In genomic region chr13:93243375-93244063, GRCh38 we compare ENCODE assay signal across 22 cellular contexts. TPM values are rescaled to one million over a fixed set of nuclear protein-coding genes. Genes with fewer than 3 reads are reported as not detected.
DNase-seq lines count a peak whose midpoint lies in the region; ATAC-seq, FAIRE-seq and TF ChIP-seq lines count a peak whose summit lies in the region.
"Had no signal": no experiment of that assay in that cellular context is flagged by ENCODE, and none has a peak within 500 bp of the region (broad histone marks: within the 10 kb centered on the region; RNA-seq: fewer than 3 reads in every experiment).

No MANE protein-coding gene starts in this region.

- H3K56ac ChIP-seq in H1 (replicated peaks; ENCODE audit: insufficient read length, low read depth, low read length): no peak overlapping the region

- CTCF ChIA-PET in A549 (lab: Yijun Ruan, JAX) (interaction anchor here (1.1 kb wide), 1 partner anchor 16 kb away, joined by 6 read pairs; the partner anchor contains the start of gene GPC6), H1 (lab: Charles Lee; ENCODE audit: partially characterized antibody) (interaction anchor here (0.6 to 1.5 kb wide), 9 partner anchors 9 to 950 kb away, joined by 3 to 5 read pairs (median 3); no protein-coding TSS in a partner anchor)

- H3K27me3 ChIP-seq in KMS-11 (ENCODE audit: insufficient read depth, low read depth): no peaks in the 10 kb centered on the region
- no peaks in the 10 kb centered on the region for H3K27me3 ChIP-seq in H1 (replicated peaks in 1 of 4; ENCODE audit: control insufficient read depth in 3 of 4, extremely low read depth in 1 of 4, insufficient read depth in 3 of 4, low read length in 3 of 4)
- no peaks in the 10 kb centered on the region for H3K27me3 ChIP-seq in osteoblast (ENCODE audit: insufficient read depth, low read length)
- H3K27me3 ChIP-seq: esophagus squamous epithelium, neutrophil, SJCRH30, transverse colon had no signal

- H3K4ac ChIP-seq in H1 (replicated peaks; ENCODE audit: insufficient read length, low read depth, low read length): no peak overlapping the region

- ATAC-seq in A549: peak; percentile 44 to 56; a peak in 3 of 6 replicates
- ATAC-seq in HG03521 (IDR thresholded peaks at IDR 0.05; ENCODE audit: unreplicated experiment): no peak
- no peak for ATAC-seq in GM18502 (IDR thresholded peaks at IDR 0.05; ENCODE audit: poor library complexity, unreplicated experiment)
- ATAC-seq: activated CD4-positive, alpha-beta T cell treated with anti-CD3 and anti-CD28 coated beads for 36 hours had no signal

- H2BK15ac ChIP-seq in H1 (ENCODE audit: low read length): no peak overlapping the region; the same call in 1 of the 2 replicates

- peaks cover 7% of the 10 kb centered on the region; the same call in 1 of the 2 replicates for H3K79me2 ChIP-seq in KMS-11 (ENCODE audit: insufficient read depth, low read depth)
- peaks cover 0 to 45% of the 10 kb centered on the region in 2 experiments; a peak in 2 of 4 replicates for H3K79me2 ChIP-seq in H1 (ENCODE audit: control insufficient read depth in 1 of 2, insufficient read depth in 2 of 2, low read length in 2 of 2)
- H3K79me2 ChIP-seq in osteoblast (ENCODE audit: insufficient read depth, low read length): peaks cover 42% of the 10 kb centered on the region

- no peak overlapping the region for H4K8ac ChIP-seq in H1 (ENCODE audit: extremely low read depth, insufficient read depth, low read length)

- no peak overlapping the region for H2BK120ac ChIP-seq in H1 (replicated peaks; ENCODE audit: low read depth, low read length)

- POLR2A ChIA-PET in A549 (lab: Yijun Ruan, JAX) (no interaction called here), H1 (lab: Charles Lee; ENCODE audit: partially characterized antibody) (interaction anchor here (0.8 to 1.1 kb wide), 3 partner anchors 11 to 18 kb away, joined by 3 read pairs; no protein-coding TSS in a partner anchor)

- H3K18ac ChIP-seq in H1 (ENCODE audit: extremely low read depth, low read length): 0 out of 2 replicates have a peak overlapping the region, but pooled peaks have one; percentile 27

- TF ChIP-seq RAD21 in A549 (conservative IDR thresholded peaks at IDR 0.05 in 1 of 2, IDR thresholded peaks at IDR 0.05 in 1 of 2) (no peak), H1 (IDR thresholded peaks at IDR 0.05 in 1 of 2, conservative IDR thresholded peaks at IDR 0.05 in 1 of 2; ENCODE audit: low read depth in 2 of 2, low read length in 2 of 2) (no peak)

- FAIRE-seq in A549 (lab: Jason Lieb, UNC) (no peak), H1 (lab: Jason Lieb, UNC) (no peak)

- H3K4me2 ChIP-seq in A549 (peak overlapping the region; percentile 77), KMS-11 (peak overlapping the region; percentile 71), H1 (ENCODE audit: insufficient read depth in 1 of 2, low read depth in 2 of 2, low read length in 2 of 2) (no peak overlapping the region), osteoblast (ENCODE audit: insufficient read depth, low read length) (peak overlapping the region; percentile 96)

- no peak overlapping the region for H4K5ac ChIP-seq in H1 (ENCODE audit: insufficient read length, low read depth, low read length)

- no peak for TF ChIP-seq CTCF in A549 (IDR thresholded peaks at IDR 0.05)
- no peak for TF ChIP-seq CTCF in KMS-11 (conservative IDR thresholded peaks at IDR 0.05; ENCODE audit: low read depth, low read length)
- no peak for TF ChIP-seq CTCF in H1 (IDR thresholded peaks at IDR 0.05; ENCODE audit: control extremely low read depth in 1 of 3, insufficient read depth in 1 of 3, low read depth in 1 of 3, low read length in 3 of 3)
- no peak for TF ChIP-seq CTCF in osteoblast (IDR thresholded peaks at IDR 0.05; ENCODE audit: extremely low read depth, low read depth, low read length)

- H4K20me1 ChIP-seq in KMS-11 (ENCODE audit: insufficient read depth): no peaks in the 10 kb centered on the region
- H4K20me1 ChIP-seq in H1 (replicated peaks in 1 of 2; ENCODE audit: control insufficient read depth in 1 of 2, insufficient read depth in 2 of 2, low read length in 2 of 2): no peaks in the 10 kb centered on the region
- H4K20me1 ChIP-seq in osteoblast (ENCODE audit: insufficient read depth, low read length): no peaks in the 10 kb centered on the region

- no peak for TF ChIP-seq POLR2A in A549 (IDR thresholded peaks at IDR 0.05; ENCODE audit: low read length)
- TF ChIP-seq POLR2A in H1 (IDR thresholded peaks at IDR 0.05; ENCODE audit: control extremely low read depth in 1 of 2, low read depth in 2 of 2, low read length in 2 of 2): no peak

- 45% methylated on average over 7 of the region's 7 CpGs for WGBS in A549 (ENCODE audit: missing lambda C conversion rate)
- WGBS in H1 (ENCODE audit: extremely low coverage in 1 of 2, insufficient coverage in 1 of 2, insufficient read length in 1 of 2, insufficient replicate concordance in 2 of 2, low coverage in 1 of 2, low lambda C conversion rate in 2 of 2, missing lambda C conversion rate in 1 of 2), 2 experiments: 92% methylated on average over 7 of the region's 7 CpGs; no CpG with 5 or more reads in 1 of the 2 experiments

- peaks cover 10% of the 10 kb centered on the region for H3K4me1 ChIP-seq in A549
- peaks cover 31% of the 10 kb centered on the region for H3K4me1 ChIP-seq in KMS-11 (ENCODE audit: low read depth, poor library complexity, severe bottlenecking)
- peaks cover 5 to 18% (median 12%) of the 10 kb centered on the region in 4 experiments for H3K4me1 ChIP-seq in H1 (replicated peaks in 1 of 4; ENCODE audit: control insufficient read depth in 3 of 4, insufficient read depth in 4 of 4, low read length in 3 of 4)
- peaks cover 27% of the 10 kb centered on the region for H3K4me1 ChIP-seq in osteoblast (ENCODE audit: insufficient read depth, low read length)
- H3K4me1 ChIP-seq: SJCRH30, transverse colon had no signal

- H4K91ac ChIP-seq in H1 (replicated peaks; ENCODE audit: insufficient read length, low read length): no peak overlapping the region

- H2AFZ ChIP-seq in KMS-11 (ENCODE audit: low read depth) (peak overlapping the region; percentile 28; the same call in 1 of the 2 replicates), H1 (ENCODE audit: low read length) (no peak overlapping the region), osteoblast (ENCODE audit: low read length) (no peak overlapping the region)

- H2BK12ac ChIP-seq in H1 (ENCODE audit: low read depth, low read length): no peak overlapping the region

- H3K4me3 ChIP-seq in A549 (no peak overlapping the region), KMS-11 (IDR thresholded peaks at IDR 0.05; ENCODE audit: insufficient read depth, low read depth, low read length) (no peak overlapping the region), H1 (ENCODE audit: extremely low read depth in 1 of 4, insufficient read depth in 2 of 4, low read depth in 3 of 4, low read length in 4 of 4) (no peak overlapping the region), osteoblast (ENCODE audit: insufficient read depth, low read length) (peak overlapping the region; percentile 74)

- TF ChIP-seq EP300 in A549 (IDR thresholded peaks at IDR 0.05): no peak
- TF ChIP-seq EP300 in H1 (IDR thresholded peaks at IDR 0.05; ENCODE audit: borderline replicate concordance in 1 of 2, low read depth in 2 of 2, low read length in 2 of 2): no peak

- H3K23ac ChIP-seq in H1 (ENCODE audit: insufficient read length): no peak overlapping the region

- no peaks in the 10 kb centered on the region for H3K23me2 ChIP-seq in H1 (ENCODE audit: low read depth, low read length)

- H2AK5ac ChIP-seq in H1 (ENCODE audit: low read depth, low read length): peak overlapping the region; percentile 10; the same call in 1 of the 2 replicates

- no peak overlapping the region for H2BK5ac ChIP-seq in H1 (ENCODE audit: low read depth, low read length)

- H3K27ac ChIP-seq in A549 (peak overlapping the region; percentile 61 to 79; a peak in 4 of 6 replicates), KMS-11 (peak overlapping the region; percentile 43; the same call in 1 of the 2 replicates), H1 (ENCODE audit: low read depth, low read length) (no peak overlapping the region), osteoblast (ENCODE audit: low read depth, low read length) (peak overlapping the region; percentile 75)
- H3K27ac ChIP-seq: neutrophil, SJCRH30 had no signal

- H3K79me1 ChIP-seq in H1 (ENCODE audit: low read depth, low read length): no peaks in the 10 kb centered on the region; the same call in 1 of the 2 replicates

- no peak overlapping the region for H2BK20ac ChIP-seq in H1 (ENCODE audit: low read length)

- H3K36me3 ChIP-seq in KMS-11 (ENCODE audit: insufficient read depth) (no peaks in the 10 kb centered on the region), H1 (ENCODE audit: control insufficient read depth in 2 of 4, insufficient read depth in 4 of 4, low read length in 3 of 4) (no peaks in the 10 kb centered on the region), osteoblast (ENCODE audit: insufficient read depth, low read length) (no peaks in the 10 kb centered on the region)
- H3K36me3 ChIP-seq: esophagus squamous epithelium, neutrophil, transverse colon had no signal

- H3K9ac ChIP-seq in KMS-11 (peak overlapping the region; percentile 11; the same call in 1 of the 2 replicates), H1 (replicated peaks in 1 of 4; ENCODE audit: extremely low read depth in 1 of 4, low read depth in 3 of 4, low read length in 3 of 4) (no peak overlapping the region)

- no peak for DNase-seq in A549 (ENCODE audit: low read depth in 1 of 2, low spot score in 1 of 2)
- DNase-seq in H1 (ENCODE audit: low read depth in 1 of 2, low spot score in 2 of 2): no peak
- no peak for DNase-seq in osteoblast (ENCODE audit: insufficient read length, low spot score, missing footprints)
- no peak for DNase-seq in NCI-H1694 (lab: John Stamatoyannopoulos, UW)
- no peak for DNase-seq in T1000 (lab: John Stamatoyannopoulos, UW)
- DNase-seq: activated CD4-positive, alpha-beta T cell treated with anti-CD3 and anti-CD28 coated beads for 36 hours; activated CD8-positive, alpha-beta memory T cell treated with anti-CD3 and anti-CD28 coated beads, Interleukin-2, amount 50 U/mL, for 4 hours; activated gamma-delta T cell treated with Interleukin-2 at 50 U/mL for 16 hours; EL; esophagus squamous epithelium; mesendoderm; NCI-H1930; NCI-H510A; stimulated activated CD4-positive, alpha-beta T cell treated with anti-CD3 and anti-CD28 coated beads, Interleukin-4, amount 100 ng/mL, for 4 hours; transverse colon had no signal

- H3K14ac ChIP-seq in H1 (ENCODE audit: insufficient read length): no peak overlapping the region

- peaks cover 3% of the 10 kb centered on the region; the same call in 2 of the 3 replicates for H3K9me3 ChIP-seq in A549
- H3K9me3 ChIP-seq in H1 (ENCODE audit: insufficient read depth in 2 of 2, low read depth in 1 of 2, low read length in 1 of 2): peaks cover 3 to 8% of the 10 kb centered on the region in 2 experiments; a peak in 1 of 4 replicates
- no peaks in the 10 kb centered on the region for H3K9me3 ChIP-seq in osteoblast (ENCODE audit: low read depth, low read length)
- H3K9me3 ChIP-seq: neutrophil had no signal

RNA-seq across cellular contexts. Expression of gene GPC6, which starts 16.9 kb away (rescaled TPM):
- 14.4 and 14.5 TPM in 2 replicates for polyA plus RNA-seq in A549 (2011; rRNA removed)
- 1.8 and 2.3 TPM in 2 replicates for polyA plus RNA-seq in A549 (2012; cell fraction: cytosol; rRNA removed)
- polyA plus RNA-seq in A549 (2012; cell fraction: nucleus; rRNA removed): 2.0 and 2.3 TPM in 2 replicates
- 6.6 to 9.0 TPM (median 8.0 TPM) in 3 replicates for polyA plus RNA-seq in A549 (2017; fragmentation: RNase III; extraction: RNeasy Plus Mini Kit Qiagen cat#74134 plus additional on column Dnase treatment)
- polyA minus RNA-seq in A549 (2011; rRNA and poly(A)+ RNA removed): 38.8 and 40.3 TPM in 2 replicates
- total RNA-seq in H1 (2021; fragmentation: NEBNext Ultra II Directional; extraction: Animal tissue kit (Norgen Biotek cat#: 25700)): 12.0 and 14.2 TPM in 2 replicates
- polyA plus RNA-seq in H1 (2011; rRNA removed): 4.1 and 5.4 TPM in 2 replicates
- 5.9 TPM for polyA plus RNA-seq in H1 (2011; cell fraction: cytosol; rRNA removed)
- 7.8 TPM for polyA plus RNA-seq in H1 (2011; cell fraction: nucleus; rRNA removed)
- 8.2 to 11.6 TPM (median 9.7 TPM) in 4 replicates for polyA plus RNA-seq in H1 (2012, experiment 1 of 2)
- polyA plus RNA-seq in H1 (2012, experiment 2 of 2): 0.83 TPM
- polyA plus RNA-seq in H1 (2013, experiment 1 of 2): 29.0 TPM
- 29.3 TPM for polyA plus RNA-seq in H1 (2013, experiment 2 of 2)
- 21.9 and 32.2 TPM in 2 replicates for polyA minus RNA-seq in H1 (2011; rRNA and poly(A)+ RNA removed)
- 14.8 TPM for polyA minus RNA-seq in H1 (2011; cell fraction: cytosol; rRNA and poly(A)+ RNA removed)
- polyA minus RNA-seq in H1 (2011; cell fraction: nucleus; rRNA and poly(A)+ RNA removed): 24.6 TPM
- 77.8 and 98.1 TPM in 2 replicates for total RNA-seq in osteoblast
- total RNA-seq: activated CD4-positive, alpha-beta T cell treated with anti-CD3 and anti-CD28 coated beads for 36 hours; HT-29 had no signal
- polyA plus RNA-seq: immature natural killer cell had no signal

Comparison
In these comparisons a context has a peak if more than half of its experiments do, and no peak if none do; other contexts are left out.
1. ATAC-seq: peak in A549 (2 of 2); none in HG03521 (single experiment) and GM18502 (single experiment).
2. H3K4me2 ChIP-seq: peak in A549 (single experiment), KMS-11 (single experiment) and osteoblast (single experiment); none in H1 (0 of 2).